Comparison of ENCODE assay signal across 25 cellular contexts in the genomic region with DNA sequence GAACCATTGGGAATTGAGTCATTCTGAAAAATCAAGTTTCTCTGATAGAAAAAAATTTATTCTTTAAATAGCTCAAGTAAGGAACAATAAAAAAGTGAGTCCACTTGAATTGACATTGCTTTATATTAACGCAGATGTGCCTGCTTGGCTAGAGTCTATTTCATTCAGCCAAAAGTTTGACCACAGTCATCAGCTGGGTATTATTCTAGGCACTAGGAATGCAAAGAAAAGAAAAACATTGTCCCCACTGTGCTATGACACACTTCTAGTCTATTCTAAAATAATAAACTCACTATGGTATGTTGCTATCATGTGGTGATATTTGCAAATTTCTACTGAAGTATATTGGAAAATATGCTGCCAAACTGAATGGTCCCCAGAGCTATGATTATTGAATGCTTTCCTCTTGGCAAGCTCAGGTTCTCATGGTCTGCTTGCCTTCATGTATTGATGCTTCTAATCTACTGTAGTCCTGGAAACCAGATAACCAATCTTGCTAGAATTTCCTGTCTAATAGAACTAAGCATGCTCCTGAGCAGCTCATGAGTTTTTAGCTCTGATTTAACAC. TPM values are rescaled to one million over a fixed set of nuclear protein-coding genes. Genes with fewer than 3 reads are reported as not detected.
DNase-seq lines count a peak whose midpoint lies in the region; ATAC-seq, FAIRE-seq and TF ChIP-seq lines count a peak whose summit lies in the region.
"Had no signal": no experiment of that assay in that cellular context is flagged by ENCODE, and none has a peak within 500 bp of the region (broad histone marks: within the 10 kb centered on the region; RNA-seq: fewer than 3 reads in every experiment).

No MANE protein-coding gene starts in this region.

- H3K14ac ChIP-seq in mesenchymal stem cell (ENCODE audit: low read length in 2 of 2), result no peak overlapping the region

- H3K27ac ChIP-seq in ACC112 (ENCODE audit: low read depth, low read length), result peak overlapping the region; percentile 85
- peak overlapping the region; percentile 18 for H3K27ac ChIP-seq in mesenchymal stem cell (ENCODE audit: low read length, poor library complexity, severe bottlenecking)
- H3K27ac ChIP-seq in coronary artery, result peak overlapping the region in 1 of 2 donors; percentile 35
- H3K27ac ChIP-seq: breast epithelium, esophagus muscularis mucosa, pancreas had no signal

- H3K23ac ChIP-seq in mesenchymal stem cell (ENCODE audit: low read length in 2 of 2), result no peak overlapping the region

- H3K18ac ChIP-seq in mesenchymal stem cell (ENCODE audit: low read depth in 1 of 2, low read length in 2 of 2), result no peak overlapping the region

- no peaks in the 10 kb centered on the region for H3K36me3 ChIP-seq in ACC112 (ENCODE audit: insufficient read depth, low read length)
- peaks cover 0 to 5% of the 10 kb centered on the region in 2 experiments for H3K36me3 ChIP-seq in mesenchymal stem cell (ENCODE audit: control insufficient read depth in 1 of 2, insufficient read depth in 2 of 2, low read depth in 1 of 2, low read length in 2 of 2)
- H3K36me3 ChIP-seq: breast epithelium, pancreas had no signal

- DNase-seq in H4 (ENCODE audit: low spot score) (peak; percentile 65), astrocyte of the spinal cord (ENCODE audit: low read depth, low spot score) (peak; percentile 99), mesenchymal stem cell (no peak), GM19239 (ENCODE audit: insufficient read length, low spot score) (no peak), coronary artery (ENCODE audit: low spot score) (no peak)
- DNase-seq: activated CD4-positive, alpha-beta T cell treated with anti-CD3 and anti-CD28 coated beads, Interleukin-2, amount 10 ng/mL, durations not matched to agents 24 days and 14 days; activated CD8-positive, alpha-beta memory T cell treated with anti-CD3 and anti-CD28 coated beads, Interleukin-2, amount 50 U/mL, for 48 hours; H7; hypothalamus; MM.1S; NCI-H1930; NCI-H69; pancreas; T-helper 9 cell had no signal

- H3K79me2 ChIP-seq in ACC112 (ENCODE audit: control insufficient read depth, insufficient read depth, low read length, unreplicated experiment), result no peaks in the 10 kb centered on the region

- no peaks in the 10 kb centered on the region for H3K79me1 ChIP-seq in mesenchymal stem cell (replicated peaks; ENCODE audit: low read length, poor library complexity, severe bottlenecking)

- no peak overlapping the region for H2BK5ac ChIP-seq in mesenchymal stem cell (ENCODE audit: low read depth, low read length, poor library complexity, severe bottlenecking)

- no peak for FAIRE-seq in GM19239 (lab: Jason Lieb, UNC)
- FAIRE-seq: A204.1, pancreas had no signal

- H2AFZ ChIP-seq in ACC112 (ENCODE audit: low read length, unreplicated experiment) (peak overlapping the region; percentile 17), mesenchymal stem cell (ENCODE audit: low read depth, low read length) (no peak overlapping the region)

- H3K4ac ChIP-seq in mesenchymal stem cell (ENCODE audit: low read depth in 1 of 2, low read length in 2 of 2), result no peak overlapping the region

- H2BK12ac ChIP-seq in mesenchymal stem cell (ENCODE audit: low read length in 2 of 2), result no peak overlapping the region

- no peaks in the 10 kb centered on the region for H3K9me3 ChIP-seq in mesenchymal stem cell (ENCODE audit: control insufficient read depth, low read length)
- H3K9me3 ChIP-seq: breast epithelium, esophagus muscularis mucosa, pancreas, tibial nerve had no signal

- H2AK5ac ChIP-seq in mesenchymal stem cell (ENCODE audit: low read length, severe bottlenecking), result no peak overlapping the region

- no peak for TF ChIP-seq CTCF in astrocyte of the spinal cord (IDR thresholded peaks at IDR 0.05; ENCODE audit: low read depth, low read length)
- no peak for TF ChIP-seq CTCF in coronary artery (IDR thresholded peaks at IDR 0.05)

- H4K91ac ChIP-seq in mesenchymal stem cell (ENCODE audit: low read length), result no peak overlapping the region

- H4K8ac ChIP-seq in mesenchymal stem cell (ENCODE audit: low read length), result no peak overlapping the region

- H2BK120ac ChIP-seq in mesenchymal stem cell (ENCODE audit: low read depth, low read length), result no peak overlapping the region

- 100% methylated on average over 1 of the region's 1 CpG for WGBS in mesenchymal stem cell

- H3K27me3 ChIP-seq in ACC112 (ENCODE audit: insufficient read depth, low read length) (no peaks in the 10 kb centered on the region), mesenchymal stem cell (ENCODE audit: control insufficient read depth in 1 of 2, insufficient read depth in 1 of 2, low read length in 2 of 2) (no peaks in the 10 kb centered on the region)
- H3K27me3 ChIP-seq: breast epithelium, esophagus muscularis mucosa, pancreas, tibial nerve had no signal

- ATAC-seq in GM18498 (IDR thresholded peaks at IDR 0.05; ENCODE audit: unreplicated experiment) (no peak), GM19455 (IDR thresholded peaks at IDR 0.05; ENCODE audit: unreplicated experiment) (no peak)
- ATAC-seq: pancreas; stimulated activated effector memory CD8-positive, alpha-beta T cell treated with anti-CD3 and anti-CD28 coated beads, Interleukin-12 subunit alpha, Interleukin-12 subunit beta, amount 100 ng/mL, for 72 hours had no signal

- no peak overlapping the region for H2BK15ac ChIP-seq in mesenchymal stem cell (ENCODE audit: low read depth, poor library complexity, severe bottlenecking)

- H3K4me3 ChIP-seq in ACC112 (ENCODE audit: low read depth, low read length) (no peak overlapping the region), astrocyte of the spinal cord (ENCODE audit: low read depth, low read length) (no peak overlapping the region), mesenchymal stem cell (ENCODE audit: insufficient read depth in 1 of 2, low read depth in 1 of 2, low read length in 2 of 2) (no peak overlapping the region), coronary artery (no peak overlapping the region)
- H3K4me3 ChIP-seq: breast epithelium, esophagus muscularis mucosa, pancreas, smooth muscle cell, tibial nerve had no signal

- in situ Hi-C loops in astrocyte of the spinal cord (cut with HindIII; ENCODE audit: low sequenced_read_pairs), result loop anchor here (25.0 kb wide), 1 partner anchor 304 kb away; no protein-coding TSS in a partner anchor

- peak overlapping the region; percentile 31 for H3K9ac ChIP-seq in mesenchymal stem cell (ENCODE audit: low read length)

- H3K4me1 ChIP-seq in ACC112 (ENCODE audit: control insufficient read depth, insufficient read depth, low read length, unreplicated experiment) (peaks cover 24% of the 10 kb centered on the region), mesenchymal stem cell (ENCODE audit: control insufficient read depth, insufficient read depth, low read depth, low read length) (peaks cover 2% of the 10 kb centered on the region)
- H3K4me1 ChIP-seq: breast epithelium, esophagus muscularis mucosa, pancreas had no signal

- H3K4me2 ChIP-seq in mesenchymal stem cell (ENCODE audit: low read length, poor library complexity, severe bottlenecking), result no peak overlapping the region
- H3K4me2 ChIP-seq: smooth muscle cell had no signal

RNA-seq across cellular contexts. Expression of a gene that starts 8.3 kb away (rescaled TPM):
- total RNA-seq in H4 (2014; rRNA removed; shearing (Covaris generic)), result 8.3 and 10.3 TPM in 2 replicates
- not detected for polyA plus RNA-seq in mesenchymal stem cell (2013, experiment 1 of 2)
- polyA plus RNA-seq in mesenchymal stem cell (2013, experiment 2 of 2), result not detected
- total RNA-seq: activated CD4-positive, alpha-beta T cell treated with anti-CD3 and anti-CD28 coated beads, Interleukin-2, amount 10 ng/mL, durations not matched to agents 24 days and 14 days; G401; H7; SK-MEL-5; smooth muscle cell had no signal
- polyA plus RNA-seq: smooth muscle cell had no signal

RNA-seq across cellular contexts. Expression of a gene that starts 12.1 kb away (rescaled TPM):
- 224 and 226 TPM in 2 replicates for total RNA-seq in H4 (2014; rRNA removed; shearing (Covaris generic))
- polyA plus RNA-seq in mesenchymal stem cell (2013, experiment 1 of 2), result 5.9 TPM
- polyA plus RNA-seq in mesenchymal stem cell (2013, experiment 2 of 2), result 6.6 TPM
- total RNA-seq: G401 had no signal

RNA-seq across cellular contexts. Expression of a gene that starts 59.9 kb away (rescaled TPM):
- total RNA-seq in H4 (2014; rRNA removed; shearing (Covaris generic)), result not detected in 2 replicates
- polyA plus RNA-seq in mesenchymal stem cell (2013, experiment 1 of 2), result not detected
- polyA plus RNA-seq in mesenchymal stem cell (2013, experiment 2 of 2), result not detected
- total RNA-seq: activated CD4-positive, alpha-beta T cell treated with anti-CD3 and anti-CD28 coated beads, Interleukin-2, amount 10 ng/mL, durations not matched to agents 24 days and 14 days; breast epithelium; G401; H7; pancreas; tibial nerve had no signal
- polyA plus RNA-seq: pancreas had no signal

Comparison
In these comparisons a context has a peak if more than half of its experiments do, and no peak if none do; other contexts are left out.
1. DNase-seq: peak in H4 (single experiment) and astrocyte of the spinal cord (single experiment); none in mesenchymal stem cell (single experiment), GM19239 (single experiment) and coronary artery (single experiment).